10 cellular contexts compared by ENCODE assay signal in genomic region chr19:16160943-16161560, GRCh38. TPM values are rescaled to one million over a fixed set of nuclear protein-coding genes. Genes with fewer than 3 reads are reported as not detected.
A peak's percentile ranks its signal among the peaks of the same experiment; 100 is the strongest.
DNase-seq lines count a peak whose midpoint lies in the region; TF ChIP-seq lines count a peak whose summit lies in the region.
"Had no signal": no experiment of that assay in that cellular context is flagged by ENCODE, and none has a peak within 500 bp of the region (broad histone marks: within the 10 kb centered on the region; RNA-seq: fewer than 3 reads in every experiment).

No MANE protein-coding gene starts in this region.

- no peak overlapping the region for H3K4me2 ChIP-seq in trophoblast cell (ENCODE audit: low read length)

- no peaks in the 10 kb centered on the region for H3K27me3 ChIP-seq in trophoblast cell (ENCODE audit: insufficient read depth, low read length)
- H3K27me3 ChIP-seq in left ventricle myocardium inferior (ENCODE audit: low read depth) = peaks cover 6% of the 10 kb centered on the region
- H3K27me3 ChIP-seq in BE2C = no peaks in the 10 kb centered on the region

- H4K91ac ChIP-seq in trophoblast cell (ENCODE audit: low read depth, low read length) = no peak overlapping the region

- no peak overlapping the region for H3K23ac ChIP-seq in trophoblast cell (ENCODE audit: low read length)

- TF ChIP-seq CTCF in Calu3 (IDR thresholded peaks at IDR 0.05; ENCODE audit: unreplicated experiment) = no peak
- TF ChIP-seq CTCF in left ventricle myocardium inferior (IDR thresholded peaks at IDR 0.05; ENCODE audit: borderline replicate concordance) = no peak
- TF ChIP-seq CTCF in BE2C (IDR thresholded peaks at IDR 0.05; ENCODE audit: low read depth, low read length) = no peak

- no CpG with 5 or more reads among the region's 14 CpGs for WGBS in trophoblast cell (ENCODE audit: extremely low coverage, insufficient coverage, insufficient read length)

- no peaks in the 10 kb centered on the region for H3K4me1 ChIP-seq in trophoblast cell (ENCODE audit: control insufficient read depth in 1 of 2, insufficient read depth in 2 of 2, low read length in 2 of 2)
- H3K4me1 ChIP-seq in left ventricle myocardium inferior = no peaks in the 10 kb centered on the region
- H3K4me1 ChIP-seq in BE2C = no peaks in the 10 kb centered on the region
- H3K4me1 ChIP-seq: psoas muscle had no signal

- no peak overlapping the region for H3K9ac ChIP-seq in trophoblast cell (ENCODE audit: low read length)

- peaks cover 24% of the 10 kb centered on the region for H3K36me3 Mint-ChIP-seq in Calu3 (ENCODE audit: insufficient read depth, unreplicated experiment)

- DNase-seq in Calu3 = peak; percentile 38
- DNase-seq in NCI-H226 = peak; percentile 89
- DNase-seq in astrocyte of the hippocampus (ENCODE audit: low read depth, low spot score) = peak; percentile 74
- DNase-seq in trophoblast cell = peak; percentile 19 to 25
- no peak for DNase-seq in left ventricle myocardium inferior
- DNase-seq in BE2C = no peak
- DNase-seq in activated gamma-delta T cell (lab: John Stamatoyannopoulos, UW) = no peak
- no peak for DNase-seq in GDM1 (lab: John Stamatoyannopoulos, UW)
- DNase-seq: psoas muscle, SHP77 had no signal

- H3K9me3 Mint-ChIP-seq in Calu3 (ENCODE audit: low read depth, unreplicated experiment) = no peaks in the 10 kb centered on the region

- no TSS peak for BruUV-seq in Calu3 (replicated peaks; lab: Mats Ljungman, UMichigan)

- no peak overlapping the region for H2BK5ac ChIP-seq in trophoblast cell (ENCODE audit: low read depth, low read length, poor library complexity)

- intact Hi-C loops in Calu3 (cut with micrococcal nuclease; ENCODE audit: unreplicated experiment) (no loop called here), left ventricle myocardium inferior (cut with micrococcal nuclease) (no loop called here)

- H3K27ac Mint-ChIP-seq in Calu3 (ENCODE audit: unreplicated experiment) = peak overlapping the region; percentile 85

- no peaks in the 10 kb centered on the region for H3K27me3 Mint-ChIP-seq in Calu3 (ENCODE audit: unreplicated experiment)

- CTCF ChIA-PET in Calu3 (lab: Charles Lee) = interaction anchor here (0.8 to 1.0 kb wide), 2 partner anchors 14 to 24 kb away, joined by 3 to 4 read pairs; partner anchors contain the start of gene FAM32A

- H2AFZ ChIP-seq in trophoblast cell (ENCODE audit: insufficient read depth, low read length, poor library complexity) = no peak overlapping the region

- no peak overlapping the region for H4K8ac ChIP-seq in trophoblast cell (ENCODE audit: low read depth, low read length)

- H3K4me1 Mint-ChIP-seq in Calu3 (ENCODE audit: low read depth, unreplicated experiment) = peaks cover 10% of the 10 kb centered on the region

- H3K79me2 ChIP-seq in trophoblast cell (ENCODE audit: control insufficient read depth, insufficient read depth, low read length, poor library complexity) = no peaks in the 10 kb centered on the region

- peak overlapping the region; percentile 44 for H3K4me3 Mint-ChIP-seq in Calu3 (ENCODE audit: low read depth, unreplicated experiment)

- no peak overlapping the region for H2AK5ac ChIP-seq in trophoblast cell (ENCODE audit: low read length)

- no peak overlapping the region for H3K14ac ChIP-seq in trophoblast cell (ENCODE audit: low read length)

- H3K4ac ChIP-seq in trophoblast cell (ENCODE audit: low read depth, low read length) = no peak overlapping the region

- H3K18ac ChIP-seq in trophoblast cell (ENCODE audit: low read length) = no peak overlapping the region

- H2BK120ac ChIP-seq in trophoblast cell (ENCODE audit: insufficient read depth, low read length, poor library complexity) = no peak overlapping the region

- H3K4me3 ChIP-seq in trophoblast cell (ENCODE audit: low read depth, low read length) (no peak overlapping the region), left ventricle myocardium inferior (no peak overlapping the region), BE2C (ENCODE audit: low read depth, low read length) (no peak overlapping the region)
- H3K4me3 ChIP-seq: psoas muscle had no signal

- no peak overlapping the region for H2BK12ac ChIP-seq in trophoblast cell (ENCODE audit: low read length)

- H3K9me3 ChIP-seq in trophoblast cell (ENCODE audit: insufficient read depth, low read depth, low read length) (no peaks in the 10 kb centered on the region), left ventricle myocardium inferior (replicated peaks) (no peaks in the 10 kb centered on the region), BE2C (no peaks in the 10 kb centered on the region)
- H3K9me3 ChIP-seq: psoas muscle had no signal

- H4K12ac ChIP-seq in trophoblast cell (ENCODE audit: low read depth, low read length) = no peak overlapping the region

- H3K79me1 ChIP-seq in trophoblast cell (ENCODE audit: low read length) = no peaks in the 10 kb centered on the region

- H3K36me3 ChIP-seq in trophoblast cell (ENCODE audit: control insufficient read depth in 1 of 2, insufficient read depth in 2 of 2, low read length in 2 of 2) (no peaks in the 10 kb centered on the region), left ventricle myocardium inferior (no peaks in the 10 kb centered on the region), BE2C (no peaks in the 10 kb centered on the region)

- H3K27ac ChIP-seq in trophoblast cell (ENCODE audit: low read depth, low read length) (no peak overlapping the region), left ventricle myocardium inferior (replicated peaks) (no peak overlapping the region)
- H3K27ac ChIP-seq: psoas muscle had no signal

RNA-seq across cellular contexts. Expression of gene CIB3, which starts 12.3 kb away (rescaled TPM):
- total RNA-seq in Calu3 (2022) (not detected in 2 replicates), left ventricle myocardium inferior (not detected)
- not detected in 2 replicates for polyA plus RNA-seq in trophoblast cell (2013)
- not detected for polyA plus RNA-seq in BE2C (2012; ENCODE audit: insufficient read depth, insufficient read length, low read depth)
- total RNA-seq: psoas muscle had no signal
- polyA plus RNA-seq: psoas muscle had no signal

RNA-seq across cellular contexts. Expression of gene HSH2D, which starts 17.6 kb away (rescaled TPM):
- total RNA-seq in Calu3 (2022) = 29.5 and 50.6 TPM in 2 replicates
- 0.10 and 0.17 TPM in 2 replicates for polyA plus RNA-seq in trophoblast cell (2013)
- total RNA-seq in left ventricle myocardium inferior = 0.16 TPM
- not detected for polyA plus RNA-seq in BE2C (2012; ENCODE audit: insufficient read depth, insufficient read length, low read depth)

RNA-seq across cellular contexts. Expression of gene FAM32A, which starts 24.2 kb away (rescaled TPM):
- total RNA-seq in Calu3 (2022) (42.2 and 47.5 TPM in 2 replicates), left ventricle myocardium inferior (34.3 TPM)
- 74.9 and 77.0 TPM in 2 replicates for polyA plus RNA-seq in trophoblast cell (2013)
- 272 TPM for polyA plus RNA-seq in BE2C (2012; ENCODE audit: insufficient read depth, insufficient read length, low read depth)

RNA-seq across cellular contexts. Expression of gene AP1M1, which starts 36.7 kb away (rescaled TPM):
- total RNA-seq in Calu3 (2022) = 28.7 and 31.5 TPM in 2 replicates
- 36.5 and 38.3 TPM in 2 replicates for polyA plus RNA-seq in trophoblast cell (2013)
- total RNA-seq in left ventricle myocardium inferior = 38.5 TPM
- polyA plus RNA-seq in BE2C (2012; ENCODE audit: insufficient read depth, insufficient read length, low read depth) = 218 TPM

RNA-seq across cellular contexts. Expression of gene RAB8A, which starts 49.4 kb away (rescaled TPM):
- 76.6 and 77.3 TPM in 2 replicates for total RNA-seq in Calu3 (2022)
- 61.7 and 61.9 TPM in 2 replicates for polyA plus RNA-seq in trophoblast cell (2013)
- total RNA-seq in left ventricle myocardium inferior = 17.7 TPM
- polyA plus RNA-seq in BE2C (2012; ENCODE audit: insufficient read depth, insufficient read length, low read depth) = 101 TPM

Comparison
In these comparisons a context has a peak if more than half of its experiments do, and no peak if none do; other contexts are left out.
1. DNase-seq: peak in Calu3 (single experiment), NCI-H226 (single experiment), astrocyte of the hippocampus (single experiment) and trophoblast cell (2 of 2); none in left ventricle myocardium inferior (single experiment), BE2C (single experiment), activated gamma-delta T cell (single experiment) and GDM1 (single experiment).
2. RNA of gene HSH2D, which starts 17.6 kb away (total RNA-seq): 29.5 to 50.6 TPM in Calu3; 0.16 TPM in left ventricle myocardium inferior (single experiment); every median in the first group is over 10 times any median in the second.